In genomic region chr2:197934262-197934925, GRCh38 we compare ENCODE assay signal across 26 cellular contexts.
DNase-seq lines count a peak whose midpoint lies in the region; ATAC-seq and TF ChIP-seq lines count a peak whose summit lies in the region.
"Had no signal": no experiment of that assay in that cellular context is flagged by ENCODE, and none has a peak within 500 bp of the region (broad histone marks: within the 10 kb centered on the region; RNA-seq: fewer than 3 reads in every experiment).

No MANE protein-coding gene starts in this region.

- no peak overlapping the region for H3K27ac Mint-ChIP-seq in CD8-positive, alpha-beta T cell
- H3K27ac Mint-ChIP-seq in T-helper 17 cell: peak overlapping the region; percentile 91
- H3K27ac Mint-ChIP-seq in effector memory CD8-positive, alpha-beta T cell: peak overlapping the region in 1 of 2 donors; percentile 74

- ATAC-seq in activated T-cell treated with anti-CD3 and anti-CD28 coated beads, Interleukin-2, amount 50 U/mL, for 4 hours: peak; percentile 67 to 69
- no peak for ATAC-seq in CD8-positive, alpha-beta T cell
- ATAC-seq in T-helper 17 cell (peak; percentile 68), HG02610 (IDR thresholded peaks at IDR 0.05; ENCODE audit: unreplicated experiment) (no peak)
- peak; percentile 66 for ATAC-seq in effector memory CD8-positive, alpha-beta T cell (replicated peaks)
- ATAC-seq: left ventricle myocardium superior, upper lobe of right lung had no signal

- H3K27me3 ChIP-seq in CD8-positive, alpha-beta T cell (ENCODE audit: insufficient read depth, low read length): no peaks in the 10 kb centered on the region
- H3K27me3 ChIP-seq: BE2C, neural progenitor cell, Peyer's patch, upper lobe of right lung had no signal

- no peak overlapping the region for H3K27ac ChIP-seq in CD8-positive, alpha-beta T cell (ENCODE audit: low read depth, low read length)
- H3K27ac ChIP-seq: coronary artery, HL-60, neural progenitor cell, Peyer's patch, upper lobe of right lung had no signal

- H3K4me1 Mint-ChIP-seq in activated T-cell treated with anti-CD3 and anti-CD28 coated beads, Interleukin-2, amount 50 U/mL, for 4 hours (ENCODE audit: low read depth): peaks cover 62% of the 10 kb centered on the region
- peaks cover 31% of the 10 kb centered on the region for H3K4me1 Mint-ChIP-seq in CD8-positive, alpha-beta T cell (ENCODE audit: low read depth)
- H3K4me1 Mint-ChIP-seq in T-helper 17 cell: peaks cover 43% of the 10 kb centered on the region
- peaks cover 0 to 9% of the 10 kb centered on the region in 2 donors for H3K4me1 Mint-ChIP-seq in effector memory CD8-positive, alpha-beta T cell (ENCODE audit: low read depth in 2 of 2)

- no peaks in the 10 kb centered on the region for H3K27me3 Mint-ChIP-seq in activated T-cell treated with anti-CD3 and anti-CD28 coated beads, Interleukin-2, amount 50 U/mL, for 4 hours (ENCODE audit: low read depth)
- H3K27me3 Mint-ChIP-seq in CD8-positive, alpha-beta T cell (ENCODE audit: low read depth): no peaks in the 10 kb centered on the region
- no peaks in the 10 kb centered on the region for H3K27me3 Mint-ChIP-seq in T-helper 17 cell
- H3K27me3 Mint-ChIP-seq in effector memory CD8-positive, alpha-beta T cell: no peaks in the 10 kb centered on the region

- DNase-seq in activated T-cell treated with anti-CD3 and anti-CD28 coated beads, Interleukin-2, amount 50 U/mL, for 4 hours: no peak
- DNase-seq in activated T-cell treated with anti-CD3 and anti-CD28 coated beads for 4 hours (no peak), T-helper 17 cell (no peak), SIG-M5 treated with dmso at 0.1 percent for 504 hours (lab: John Stamatoyannopoulos, UW; ENCODE audit: unreplicated experiment) (no peak)
- DNase-seq in CD8-positive, alpha-beta T cell: no peak
- no peak for DNase-seq in effector memory CD8-positive, alpha-beta T cell
- no peak for DNase-seq in activated CD8-positive, alpha-beta memory T cell treated with anti-CD3 and anti-CD28 coated beads for 24 hours
- DNase-seq: BE2C; DMS79; effector CD8-positive, alpha-beta T cell; head of caudate nucleus; islet precursor cell; left ventricle myocardium superior; mesendoderm; MM.1S; NCI-H2081; NCI-H226; Peyer's patch; SHP77; small intestine; upper lobe of right lung had no signal

- H3K9me3 ChIP-seq in CD8-positive, alpha-beta T cell (ENCODE audit: low read length): no peaks in the 10 kb centered on the region
- peaks cover 3% of the 10 kb centered on the region for H3K9me3 ChIP-seq in T-helper 17 cell (ENCODE audit: control insufficient read depth, low read length, poor library complexity, severe bottlenecking)
- H3K9me3 ChIP-seq: BE2C, HAP-1, Peyer's patch, upper lobe of right lung had no signal

- intact Hi-C loops in CD8-positive, alpha-beta T cell (cut with DNase I, micrococcal nuclease): no loop called here

- TF ChIP-seq CTCF in CD8-positive, alpha-beta T cell (IDR thresholded peaks at IDR 0.05): no peak

- peak overlapping the region; percentile 66 for H3K4me3 Mint-ChIP-seq in activated T-cell treated with anti-CD3 and anti-CD28 coated beads, Interleukin-2, amount 50 U/mL, for 4 hours
- peak overlapping the region; percentile 3 for H3K4me3 Mint-ChIP-seq in CD8-positive, alpha-beta T cell
- H3K4me3 Mint-ChIP-seq in T-helper 17 cell: peak overlapping the region; percentile 77
- H3K4me3 Mint-ChIP-seq in effector memory CD8-positive, alpha-beta T cell: peak overlapping the region in 1 of 2 donors; percentile 34
- H3K4me3 Mint-ChIP-seq: neural progenitor cell had no signal

- POLR2A ChIA-PET in CD8-positive, alpha-beta T cell (lab: Charles Lee): no interaction called here

- CTCF ChIA-PET in CD8-positive, alpha-beta T cell (lab: Charles Lee): interaction anchor here (1.3 kb wide), 1 partner anchor 132 kb away, joined by 3 read pairs; no protein-coding TSS in a partner anchor

- H3K36me3 Mint-ChIP-seq in activated T-cell treated with anti-CD3 and anti-CD28 coated beads, Interleukin-2, amount 50 U/mL, for 4 hours (ENCODE audit: insufficient read depth): peaks cover 2% of the 10 kb centered on the region
- no peaks in the 10 kb centered on the region for H3K36me3 Mint-ChIP-seq in CD8-positive, alpha-beta T cell
- H3K36me3 Mint-ChIP-seq in T-helper 17 cell (ENCODE audit: low read depth): peaks cover 3% of the 10 kb centered on the region
- no peaks in the 10 kb centered on the region for H3K36me3 Mint-ChIP-seq in effector memory CD8-positive, alpha-beta T cell (ENCODE audit: insufficient read depth)
- H3K36me3 Mint-ChIP-seq: neural progenitor cell had no signal

- H3K4me3 ChIP-seq in CD8-positive, alpha-beta T cell (ENCODE audit: low read depth, low read length): no peak overlapping the region
- H3K4me3 ChIP-seq: coronary artery, HAP-1, neural progenitor cell, Peyer's patch, upper lobe of right lung had no signal

- no peaks in the 10 kb centered on the region for H3K36me3 ChIP-seq in CD8-positive, alpha-beta T cell (ENCODE audit: insufficient read depth, low read length)
- H3K36me3 ChIP-seq: BE2C, HAP-1, neural progenitor cell, Peyer's patch, upper lobe of right lung had no signal

- no peaks in the 10 kb centered on the region for H3K4me1 ChIP-seq in CD8-positive, alpha-beta T cell (ENCODE audit: insufficient read depth, low read length)
- H3K4me1 ChIP-seq: BE2C, HAP-1, neural progenitor cell, Peyer's patch, upper lobe of right lung had no signal

- no peaks in the 10 kb centered on the region for H3K9me3 Mint-ChIP-seq in activated T-cell treated with anti-CD3 and anti-CD28 coated beads, Interleukin-2, amount 50 U/mL, for 4 hours
- no peaks in the 10 kb centered on the region for H3K9me3 Mint-ChIP-seq in CD8-positive, alpha-beta T cell
- no peaks in the 10 kb centered on the region for H3K9me3 Mint-ChIP-seq in effector memory CD8-positive, alpha-beta T cell
- H3K9me3 Mint-ChIP-seq: neural progenitor cell had no signal

Comparison
In these comparisons a context has a peak if more than half of its experiments do, and no peak if none do; other contexts are left out.
1. ATAC-seq: peak in activated T-cell treated with anti-CD3 and anti-CD28 coated beads, Interleukin-2, amount 50 U/mL, for 4 hours (2 of 2), T-helper 17 cell (single experiment) and effector memory CD8-positive, alpha-beta T cell (single experiment); none in CD8-positive, alpha-beta T cell (single experiment) and HG02610 (single experiment).